ENCODE assay signal across 8 cellular contexts in the genomic region with DNA sequence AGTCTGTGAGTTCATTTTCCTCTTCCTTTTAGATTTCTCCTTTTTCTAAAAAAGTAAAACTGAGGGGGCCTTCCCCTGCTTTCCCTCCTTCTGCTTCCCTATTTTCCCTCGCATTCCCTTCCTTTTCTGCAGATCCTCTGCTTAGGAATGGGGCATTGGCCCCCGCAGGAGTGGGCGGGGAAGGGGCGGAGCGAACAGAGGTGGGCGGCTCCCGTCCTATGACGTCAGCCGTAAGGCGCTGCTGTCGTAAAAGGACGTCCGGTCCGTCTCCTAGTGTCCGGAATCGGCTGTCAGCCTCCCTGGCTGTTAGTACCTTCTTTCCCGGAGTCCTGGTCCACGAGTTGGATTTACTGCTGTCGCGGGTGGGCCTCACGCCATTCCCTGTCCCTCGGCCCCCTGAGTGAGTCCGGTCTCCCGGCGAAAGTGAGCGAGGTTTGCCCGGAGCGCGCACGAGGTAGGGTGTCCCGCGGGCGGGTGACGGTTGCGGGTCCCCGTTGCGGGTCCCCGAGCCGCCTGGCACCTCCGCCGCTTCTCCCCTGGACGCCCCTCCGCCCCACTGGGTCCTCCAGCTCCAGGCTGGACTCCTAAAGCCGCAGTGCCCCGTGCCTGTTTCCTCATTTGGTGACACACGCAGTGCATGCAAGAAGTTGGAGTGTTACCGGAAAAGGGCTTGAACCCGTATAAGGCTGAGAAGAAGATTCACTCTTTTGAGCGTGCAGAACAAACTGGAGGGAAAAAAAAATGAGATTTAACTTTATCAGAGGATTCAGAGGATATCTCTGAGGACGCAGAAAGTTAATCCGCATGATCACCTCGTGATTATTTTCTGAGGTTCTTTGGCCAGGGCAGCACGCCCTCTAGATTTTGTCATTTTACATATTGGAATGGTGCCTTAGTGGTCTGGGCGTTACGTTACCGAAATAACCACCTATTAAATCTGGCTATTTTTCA. TPM values are rescaled to one million over a fixed set of nuclear protein-coding genes. Genes with fewer than 3 reads are reported as not detected.
DNase-seq lines count a peak whose midpoint lies in the region; TF ChIP-seq lines count a peak whose summit lies in the region.

A gene (plus strand): TSS at position 241 of the 951 bp plus-strand sequence. CDS start 1,477 bp downstream, outside the sequence.

- WGBS in tibial nerve, 2 donors = 0 to 1% methylated on average over 54 to 55 of the region's 56 CpGs

- DNase-seq in GM12865 (ENCODE audit: low read depth) = peak; percentile 93
- peak; percentile 89 for DNase-seq in HFFc6
- DNase-seq in NAMALWA (ENCODE audit: low spot score) = peak; percentile 87
- peak; percentile 80 for DNase-seq in T follicular helper cell (ENCODE audit: low read depth)
- DNase-seq in adipocyte (ENCODE audit: low read depth) = peak; percentile 96
- peak; percentile 89 to 95 for DNase-seq in cardiac muscle cell (ENCODE audit: low read depth in 1 of 2, low spot score in 1 of 2)
- DNase-seq in tibial nerve (ENCODE audit: low spot score in 2 of 2) = peak; percentile 82 to 95

- H3K9me3 ChIP-seq in adipocyte (ENCODE audit: control insufficient read depth, low read length) (no peaks in the 10 kb centered on the region), cardiac muscle cell (ENCODE audit: low read depth) (no peaks in the 10 kb centered on the region), parathyroid adenoma (ENCODE audit: control insufficient read depth, low read length) (peaks cover 3% of the 10 kb centered on the region), tibial nerve (no peaks in the 10 kb centered on the region)

- H3K27me3 Mint-ChIP-seq in HFFc6 (ENCODE audit: insufficient read depth) = no peaks in the 10 kb centered on the region; the same call in 1 of the 2 replicates

- H3K4me1 Mint-ChIP-seq in HFFc6 (ENCODE audit: low read depth) = peaks cover 47% of the 10 kb centered on the region

- TF ChIP-seq EP300 in tibial nerve (IDR thresholded peaks at IDR 0.05) = peak; percentile 73 to 99

- peak within 1 kb of the TSS; percentile 96 for H3K4me3 ChIP-seq in GM12865 (ENCODE audit: low read depth, low read length)
- peak within 1 kb of the TSS; percentile 100 for H3K4me3 ChIP-seq in adipocyte (ENCODE audit: low read length)
- peak within 1 kb of the TSS; percentile 89 for H3K4me3 ChIP-seq in cardiac muscle cell
- peak within 1 kb of the TSS; percentile 89 for H3K4me3 ChIP-seq in parathyroid adenoma (ENCODE audit: low read depth, low read length)
- peak within 1 kb of the TSS; percentile 67 to 98 (median 93) for H3K4me3 ChIP-seq in tibial nerve

- H3K27me3 ChIP-seq in adipocyte (replicated peaks; ENCODE audit: control insufficient read depth, insufficient read depth, low read length) = no peaks in the 10 kb centered on the region
- H3K27me3 ChIP-seq in cardiac muscle cell = no peaks in the 10 kb centered on the region
- H3K27me3 ChIP-seq in parathyroid adenoma (ENCODE audit: control insufficient read depth, insufficient read depth, low read length) = no peaks in the 10 kb centered on the region
- H3K27me3 ChIP-seq in tibial nerve = no peaks in the 10 kb centered on the region

- peak within 1 kb of the TSS; percentile 99 for H3K9ac ChIP-seq in adipocyte (ENCODE audit: low read length)
- H3K9ac ChIP-seq in parathyroid adenoma = peak within 1 kb of the TSS; percentile 98

- peak within 1 kb of the TSS; percentile 98 for H3K4me3 Mint-ChIP-seq in HFFc6

- TF ChIP-seq CTCF in GM12865 (IDR thresholded peaks at IDR 0.05; ENCODE audit: insufficient read depth, low read depth, low read length, missing control alignments) (peak; percentile 14), HFFc6 (IDR thresholded peaks at IDR 0.05) (peak; percentile 67), cardiac muscle cell (IDR thresholded peaks at IDR 0.05; ENCODE audit: low read depth, low read length) (peak; percentile 24), parathyroid adenoma (IDR thresholded peaks at IDR 0.05) (no peak), tibial nerve (IDR thresholded peaks at IDR 0.05) (peak in 2 of 5 experiments; percentile 24 to 50)

- H3K36me3 ChIP-seq in adipocyte (ENCODE audit: control insufficient read depth, insufficient read depth, low read length, severe bottlenecking) (peaks cover 38% of the 10 kb centered on the region), cardiac muscle cell (peaks cover 26% of the 10 kb centered on the region), parathyroid adenoma (ENCODE audit: control insufficient read depth, insufficient read depth, low read length) (no peaks in the 10 kb centered on the region), tibial nerve (peaks cover 0 to 23% (median 0%) of the 10 kb centered on the region in 3 donors)

- H3K36me3 Mint-ChIP-seq in HFFc6 (ENCODE audit: low read depth) = peaks cover 35% of the 10 kb centered on the region

- H3K4me2 ChIP-seq in parathyroid adenoma (ENCODE audit: low read length) = peak within 1 kb of the TSS; percentile 73

- peak within 1 kb of the TSS; percentile 94 for H3K27ac Mint-ChIP-seq in HFFc6

- H3K27ac ChIP-seq in cardiac muscle cell (peak within 1 kb of the TSS; percentile 96), parathyroid adenoma (peak within 1 kb of the TSS; percentile 90), tibial nerve (peak within 1 kb of the TSS; percentile 93 to 98 (median 94))

- peak within 1 kb of the TSS; percentile 94 for H2AFZ ChIP-seq in parathyroid adenoma

- no peaks in the 10 kb centered on the region for H3K9me3 Mint-ChIP-seq in HFFc6

- TF ChIP-seq POLR2A in tibial nerve (IDR thresholded peaks at IDR 0.05) = peak; percentile 88 to 95

- H3K4me1 ChIP-seq in adipocyte (ENCODE audit: control insufficient read depth, insufficient read depth, low read length) (peaks cover 29% of the 10 kb centered on the region), cardiac muscle cell (ENCODE audit: low read depth) (peaks cover 11% of the 10 kb centered on the region), parathyroid adenoma (no peaks in the 10 kb centered on the region), tibial nerve (peaks cover 7 to 29% (median 8%) of the 10 kb centered on the region in 4 donors)

- H3K79me2 ChIP-seq in parathyroid adenoma = no peaks in the 10 kb centered on the region

RNA-seq across cellular contexts. Expression of the gene that starts here (rescaled TPM):
- 10 to 100 TPM; 39.4 to 48.8 (median 42.2) TPM for total RNA-seq in HFFc6 (2021; fragmentation: NEBNext Ultra II Directional; extraction: Animal tissue kit (Norgen Biotek cat#: 25700))
- total RNA-seq in cardiac muscle cell (60.1 and 87.7 TPM in 2 replicates), tibial nerve (10 to 100 TPM; 20.5 to 42.6 (median 28.5) TPM)
- polyA plus RNA-seq in cardiac muscle cell = 83.7 and 121 TPM in 2 replicates

Comparison
In these comparisons a context has a peak if more than half of its experiments do, and no peak if none do; other contexts are left out.
1. Peak in every context shown above with its lines: DNase-seq, H3K4me3 ChIP-seq and H3K27ac ChIP-seq.